1 cellular context compared by ENCODE assay signal in the genomic region with DNA sequence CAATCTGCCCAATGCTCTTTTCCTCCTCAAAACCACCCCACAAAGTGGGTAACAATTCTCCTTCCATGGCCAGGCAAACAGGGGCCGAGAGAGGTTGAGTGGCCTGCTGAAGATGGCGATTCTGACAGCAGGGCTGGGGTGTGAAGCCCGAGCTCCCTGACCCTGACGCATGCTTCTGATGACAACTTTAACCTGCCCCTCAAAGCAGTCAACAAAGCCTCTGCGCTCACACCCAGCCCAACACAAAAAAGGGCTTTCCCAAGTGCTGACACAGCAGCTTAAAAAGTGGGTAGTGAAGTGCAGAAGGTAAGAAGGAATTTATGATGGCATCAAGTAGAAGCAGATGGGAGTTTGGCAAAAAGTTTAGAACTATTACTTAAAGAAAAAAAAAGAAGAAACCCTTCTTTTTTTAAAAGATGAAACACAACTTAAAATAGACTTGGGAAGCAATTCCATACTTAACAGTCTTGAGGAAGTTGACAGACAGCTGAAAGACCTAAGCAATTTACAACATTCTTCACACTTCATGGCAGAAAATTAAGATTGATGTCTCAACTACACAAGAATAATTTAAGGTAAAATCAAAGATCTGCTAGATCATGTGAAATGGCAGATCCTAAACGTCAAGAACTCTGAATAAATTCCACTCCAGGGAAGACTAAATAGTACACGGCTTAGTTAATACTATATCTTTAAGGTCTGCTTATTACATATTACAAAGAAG.
TF ChIP-seq lines count a peak whose summit lies in the region.

No MANE protein-coding gene starts in this region.

TF ChIP-seq in K562, 482 proteins besides CTCF, POLR2A, EP300 and RAD21:
- TF ChIP-seq ZSCAN29 (IDR thresholded peaks at IDR 0.05) (no peak), NR2F6 (CRISPR knock-in tag; IDR thresholded peaks at IDR 0.05) (no peak), NR1H2 (CRISPR knock-in tag; IDR thresholded peaks at IDR 0.05) (no peak), ZKSCAN1 (IDR thresholded peaks at IDR 0.05; ENCODE audit: low read depth, low read length) (no peak), HCFC1 (IDR thresholded peaks at IDR 0.05; ENCODE audit: low read depth, low read length) (no peak), BCOR (IDR thresholded peaks at IDR 0.05) (no peak), C11orf30 (IDR thresholded peaks at IDR 0.05; ENCODE audit: low read depth) (peak; percentile 55), NR4A1 (CRISPR knock-in tag; IDR thresholded peaks at IDR 0.05) (no peak), NR4A1 (tag; IDR thresholded peaks at IDR 0.05) (no peak), MCM7 (IDR thresholded peaks at IDR 0.05) (no peak), CHD2 (IDR thresholded peaks at IDR 0.05; ENCODE audit: low read depth, low read length) (no peak), MAFF (IDR thresholded peaks at IDR 0.05; ENCODE audit: low read length) (0 out of 2 replicates have a peak, but pooled peaks have one; percentile 7), ZNF134 (CRISPR knock-in tag; conservative IDR thresholded peaks at IDR 0.05) (no peak), ZNF316 (IDR thresholded peaks at IDR 0.05) (peak; percentile 71), FOXJ2 (tag; IDR thresholded peaks at IDR 0.05) (no peak), ZBTB7A (IDR thresholded peaks at IDR 0.05; ENCODE audit: borderline replicate concordance, control insufficient read depth, low read depth, low read length) (no peak), TGIF2 (CRISPR knock-in tag; IDR thresholded peaks at IDR 0.05) (no peak), MYC (IDR thresholded peaks at IDR 0.05; ENCODE audit: low read depth, low read length) (no peak), MYC (CRISPR knock-in tag; IDR thresholded peaks at IDR 0.05; ENCODE audit: borderline replicate concordance, low read depth) (no peak), POLR2G (IDR thresholded peaks at IDR 0.05; ENCODE audit: low read depth, low read length) (no peak), ZNF766 (CRISPR knock-in tag; conservative IDR thresholded peaks at IDR 0.05) (no peak)
- TF ChIP-seq, protein P1, sequence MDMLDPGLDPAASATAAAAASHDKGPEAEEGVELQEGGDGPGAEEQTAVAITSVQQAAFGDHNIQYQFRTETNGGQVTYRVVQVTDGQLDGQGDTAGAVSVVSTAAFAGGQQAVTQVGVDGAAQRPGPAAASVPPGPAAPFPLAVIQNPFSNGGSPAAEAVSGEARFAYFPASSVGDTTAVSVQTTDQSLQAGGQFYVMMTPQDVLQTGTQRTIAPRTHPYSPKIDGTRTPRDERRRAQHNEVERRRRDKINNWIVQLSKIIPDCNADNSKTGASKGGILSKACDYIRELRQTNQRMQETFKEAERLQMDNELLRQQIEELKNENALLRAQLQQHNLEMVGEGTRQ (CRISPR knock-in tag; IDR thresholded peaks at IDR 0.05): no peak
- TF ChIP-seq, protein P2, sequence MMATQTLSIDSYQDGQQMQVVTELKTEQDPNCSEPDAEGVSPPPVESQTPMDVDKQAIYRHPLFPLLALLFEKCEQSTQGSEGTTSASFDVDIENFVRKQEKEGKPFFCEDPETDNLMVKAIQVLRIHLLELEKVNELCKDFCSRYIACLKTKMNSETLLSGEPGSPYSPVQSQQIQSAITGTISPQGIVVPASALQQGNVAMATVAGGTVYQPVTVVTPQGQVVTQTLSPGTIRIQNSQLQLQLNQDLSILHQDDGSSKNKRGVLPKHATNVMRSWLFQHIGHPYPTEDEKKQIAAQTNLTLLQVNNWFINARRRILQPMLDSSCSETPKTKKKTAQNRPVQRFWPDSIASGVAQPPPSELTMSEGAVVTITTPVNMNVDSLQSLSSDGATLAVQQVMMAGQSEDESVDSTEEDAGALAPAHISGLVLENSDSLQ (IDR thresholded peaks at IDR 0.05): no peak
- TF ChIP-seq, protein P3, sequence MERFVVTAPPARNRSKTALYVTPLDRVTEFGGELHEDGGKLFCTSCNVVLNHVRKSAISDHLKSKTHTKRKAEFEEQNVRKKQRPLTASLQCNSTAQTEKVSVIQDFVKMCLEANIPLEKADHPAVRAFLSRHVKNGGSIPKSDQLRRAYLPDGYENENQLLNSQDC (CRISPR knock-in tag; IDR thresholded peaks at IDR 0.05): no peak
- TF ChIP-seq, protein P4, sequence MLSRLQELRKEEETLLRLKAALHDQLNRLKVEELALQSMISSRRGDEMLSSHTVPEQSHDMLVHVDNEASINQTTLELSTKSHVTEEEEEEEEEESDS (CRISPR knock-in tag; IDR thresholded peaks at IDR 0.05): no peak
